In the genomic region with DNA sequence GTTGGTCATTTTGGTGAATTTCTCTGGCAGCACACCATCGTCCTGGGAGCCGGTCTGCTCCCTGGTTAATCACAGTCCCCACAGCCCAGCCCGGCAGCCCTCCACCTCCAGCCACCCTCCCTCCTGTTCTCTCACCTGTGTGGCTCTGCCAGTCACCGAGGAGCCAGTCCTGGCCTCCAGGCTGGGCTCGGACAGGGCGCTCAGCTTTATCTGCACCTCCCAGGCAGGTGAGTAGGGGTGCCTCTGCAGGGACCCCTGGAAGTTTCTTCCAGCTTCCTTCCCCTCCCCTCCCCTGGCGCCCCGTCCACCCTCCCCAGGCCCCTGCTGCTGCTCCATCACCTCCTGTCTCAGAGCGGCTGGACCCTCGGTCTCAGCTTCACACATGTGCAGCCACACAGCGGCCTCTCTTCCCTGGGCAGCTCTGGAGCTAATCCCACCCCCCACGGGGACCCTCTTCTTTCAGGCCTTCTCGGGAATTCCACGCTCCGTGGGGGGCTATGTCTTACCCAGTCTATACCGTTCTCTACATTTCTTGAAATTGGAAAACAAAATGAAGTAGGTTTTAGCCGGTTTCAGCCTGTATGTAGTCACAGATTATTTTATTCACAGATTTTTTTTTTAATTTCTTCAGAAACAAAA, we compare ENCODE assay signal across 1 cellular context.
TF ChIP-seq lines count a peak whose summit lies in the region.

No MANE protein-coding gene starts in this region.

TF ChIP-seq in GM23338, 12 proteins besides CTCF, POLR2A, EP300 and RAD21 (continued from another document):
- TF ChIP-seq, protein P1, sequence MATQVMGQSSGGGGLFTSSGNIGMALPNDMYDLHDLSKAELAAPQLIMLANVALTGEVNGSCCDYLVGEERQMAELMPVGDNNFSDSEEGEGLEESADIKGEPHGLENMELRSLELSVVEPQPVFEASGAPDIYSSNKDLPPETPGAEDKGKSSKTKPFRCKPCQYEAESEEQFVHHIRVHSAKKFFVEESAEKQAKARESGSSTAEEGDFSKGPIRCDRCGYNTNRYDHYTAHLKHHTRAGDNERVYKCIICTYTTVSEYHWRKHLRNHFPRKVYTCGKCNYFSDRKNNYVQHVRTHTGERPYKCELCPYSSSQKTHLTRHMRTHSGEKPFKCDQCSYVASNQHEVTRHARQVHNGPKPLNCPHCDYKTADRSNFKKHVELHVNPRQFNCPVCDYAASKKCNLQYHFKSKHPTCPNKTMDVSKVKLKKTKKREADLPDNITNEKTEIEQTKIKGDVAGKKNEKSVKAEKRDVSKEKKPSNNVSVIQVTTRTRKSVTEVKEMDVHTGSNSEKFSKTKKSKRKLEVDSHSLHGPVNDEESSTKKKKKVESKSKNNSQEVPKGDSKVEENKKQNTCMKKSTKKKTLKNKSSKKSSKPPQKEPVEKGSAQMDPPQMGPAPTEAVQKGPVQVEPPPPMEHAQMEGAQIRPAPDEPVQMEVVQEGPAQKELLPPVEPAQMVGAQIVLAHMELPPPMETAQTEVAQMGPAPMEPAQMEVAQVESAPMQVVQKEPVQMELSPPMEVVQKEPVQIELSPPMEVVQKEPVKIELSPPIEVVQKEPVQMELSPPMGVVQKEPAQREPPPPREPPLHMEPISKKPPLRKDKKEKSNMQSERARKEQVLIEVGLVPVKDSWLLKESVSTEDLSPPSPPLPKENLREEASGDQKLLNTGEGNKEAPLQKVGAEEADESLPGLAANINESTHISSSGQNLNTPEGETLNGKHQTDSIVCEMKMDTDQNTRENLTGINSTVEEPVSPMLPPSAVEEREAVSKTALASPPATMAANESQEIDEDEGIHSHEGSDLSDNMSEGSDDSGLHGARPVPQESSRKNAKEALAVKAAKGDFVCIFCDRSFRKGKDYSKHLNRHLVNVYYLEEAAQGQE (IDR thresholded peaks at IDR 0.05; ENCODE audit: unreplicated experiment) = no peak
- TF ChIP-seq, protein P2, sequence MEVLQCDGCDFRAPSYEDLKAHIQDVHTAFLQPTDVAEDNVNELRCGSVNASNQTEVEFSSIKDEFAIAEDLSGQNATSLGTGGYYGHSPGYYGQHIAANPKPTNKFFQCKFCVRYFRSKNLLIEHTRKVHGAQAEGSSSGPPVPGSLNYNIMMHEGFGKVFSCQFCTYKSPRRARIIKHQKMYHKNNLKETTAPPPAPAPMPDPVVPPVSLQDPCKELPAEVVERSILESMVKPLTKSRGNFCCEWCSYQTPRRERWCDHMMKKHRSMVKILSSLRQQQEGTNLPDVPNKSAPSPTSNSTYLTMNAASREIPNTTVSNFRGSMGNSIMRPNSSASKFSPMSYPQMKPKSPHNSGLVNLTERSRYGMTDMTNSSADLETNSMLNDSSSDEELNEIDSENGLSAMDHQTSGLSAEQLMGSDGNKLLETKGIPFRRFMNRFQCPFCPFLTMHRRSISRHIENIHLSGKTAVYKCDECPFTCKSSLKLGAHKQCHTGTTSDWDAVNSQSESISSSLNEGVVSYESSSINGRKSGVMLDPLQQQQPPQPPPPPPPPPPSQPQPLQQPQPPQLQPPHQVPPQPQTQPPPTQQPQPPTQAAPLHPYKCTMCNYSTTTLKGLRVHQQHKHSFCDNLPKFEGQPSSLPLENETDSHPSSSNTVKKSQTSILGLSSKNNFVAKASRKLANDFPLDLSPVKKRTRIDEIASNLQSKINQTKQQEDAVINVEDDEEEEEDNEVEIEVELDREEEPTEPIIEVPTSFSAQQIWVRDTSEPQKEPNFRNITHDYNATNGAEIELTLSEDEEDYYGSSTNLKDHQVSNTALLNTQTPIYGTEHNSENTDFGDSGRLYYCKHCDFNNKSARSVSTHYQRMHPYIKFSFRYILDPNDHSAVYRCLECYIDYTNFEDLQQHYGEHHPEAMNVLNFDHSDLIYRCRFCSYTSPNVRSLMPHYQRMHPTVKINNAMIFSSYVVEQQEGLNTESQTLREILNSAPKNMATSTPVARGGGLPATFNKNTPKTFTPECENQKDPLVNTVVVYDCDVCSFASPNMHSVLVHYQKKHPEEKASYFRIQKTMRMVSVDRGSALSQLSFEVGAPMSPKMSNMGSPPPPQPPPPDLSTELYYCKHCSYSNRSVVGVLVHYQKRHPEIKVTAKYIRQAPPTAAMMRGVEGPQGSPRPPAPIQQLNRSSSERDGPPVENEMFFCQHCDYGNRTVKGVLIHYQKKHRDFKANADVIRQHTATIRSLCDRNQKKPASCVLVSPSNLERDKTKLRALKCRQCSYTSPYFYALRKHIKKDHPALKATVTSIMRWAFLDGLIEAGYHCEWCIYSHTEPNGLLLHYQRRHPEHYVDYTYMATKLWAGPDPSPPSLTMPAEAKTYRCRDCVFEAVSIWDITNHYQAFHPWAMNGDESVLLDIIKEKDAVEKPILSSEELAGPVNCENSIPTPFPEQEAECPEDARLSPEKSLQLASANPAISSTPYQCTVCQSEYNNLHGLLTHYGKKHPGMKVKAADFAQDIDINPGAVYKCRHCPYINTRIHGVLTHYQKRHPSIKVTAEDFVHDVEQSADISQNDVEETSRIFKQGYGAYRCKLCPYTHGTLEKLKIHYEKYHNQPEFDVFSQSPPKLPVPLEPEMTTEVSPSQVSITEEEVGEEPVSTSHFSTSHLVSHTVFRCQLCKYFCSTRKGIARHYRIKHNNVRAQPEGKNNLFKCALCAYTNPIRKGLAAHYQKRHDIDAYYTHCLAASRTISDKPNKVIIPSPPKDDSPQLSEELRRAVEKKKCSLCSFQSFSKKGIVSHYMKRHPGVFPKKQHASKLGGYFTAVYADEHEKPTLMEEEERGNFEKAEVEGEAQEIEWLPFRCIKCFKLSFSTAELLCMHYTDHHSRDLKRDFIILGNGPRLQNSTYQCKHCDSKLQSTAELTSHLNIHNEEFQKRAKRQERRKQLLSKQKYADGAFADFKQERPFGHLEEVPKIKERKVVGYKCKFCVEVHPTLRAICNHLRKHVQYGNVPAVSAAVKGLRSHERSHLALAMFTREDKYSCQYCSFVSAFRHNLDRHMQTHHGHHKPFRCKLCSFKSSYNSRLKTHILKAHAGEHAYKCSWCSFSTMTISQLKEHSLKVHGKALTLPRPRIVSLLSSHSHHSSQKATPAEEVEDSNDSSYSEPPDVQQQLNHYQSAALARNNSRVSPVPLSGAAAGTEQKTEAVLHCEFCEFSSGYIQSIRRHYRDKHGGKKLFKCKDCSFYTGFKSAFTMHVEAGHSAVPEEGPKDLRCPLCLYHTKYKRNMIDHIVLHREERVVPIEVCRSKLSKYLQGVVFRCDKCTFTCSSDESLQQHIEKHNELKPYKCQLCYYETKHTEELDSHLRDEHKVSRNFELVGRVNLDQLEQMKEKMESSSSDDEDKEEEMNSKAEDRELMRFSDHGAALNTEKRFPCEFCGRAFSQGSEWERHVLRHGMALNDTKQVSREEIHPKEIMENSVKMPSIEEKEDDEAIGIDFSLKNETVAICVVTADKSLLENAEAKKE (CRISPR knock-in tag; IDR thresholded peaks at IDR 0.05) = no peak
- no peak for TF ChIP-seq POLR2AphosphoS5 (IDR thresholded peaks at IDR 0.05; ENCODE audit: low read depth)
- TF ChIP-seq STAT1 (IDR thresholded peaks at IDR 0.05; ENCODE audit: unreplicated experiment) = no peak
- TF ChIP-seq EZH2phosphoT487 (IDR thresholded peaks at IDR 0.05; ENCODE audit: unreplicated experiment) = no peak
